Comparison of ENCODE assay signal across 27 cellular contexts in genomic region chr14:88500611-88501010, GRCh38.
"Had no signal": no experiment of that assay in that cellular context is flagged by ENCODE, and none has a peak within 500 bp of the region (broad histone marks: within the 10 kb centered on the region; RNA-seq: fewer than 3 reads in every experiment).

No MANE protein-coding gene starts in this region.

- H3K79me2 ChIP-seq: parathyroid adenoma had no signal

- H3K4me3 Mint-ChIP-seq: nephron; neural progenitor cell; stimulated activated effector memory CD8-positive, alpha-beta T cell treated with anti-CD3 and anti-CD28 coated beads, Interleukin-12 subunit alpha, Interleukin-12 subunit beta, amount 100 ng/mL, for 72 hours; stimulated activated naive B cell treated with anti-CD40 and anti-IgM and Interleukin-4, amounts not matched to agents 10 μg/mL and 1 μg/mL and 100 μg/mL, for 72 hours; stimulated activated naive CD8-positive, alpha-beta T cell treated with anti-CD3 and anti-CD28 coated beads, Interleukin-15, Interleukin-2, amounts not matched to agents 100 ng/mL and 50 ng/mL, for 24 hours had no signal

- ATAC-seq: psoas muscle; right cardiac atrium; right lobe of liver; stimulated activated effector memory CD8-positive, alpha-beta T cell treated with anti-CD3 and anti-CD28 coated beads, Interleukin-12 subunit alpha, Interleukin-12 subunit beta, amount 100 ng/mL, for 72 hours; stimulated activated naive B cell treated with anti-CD40 and anti-IgM and Interleukin-4, amounts not matched to agents 10 μg/mL and 1 μg/mL and 100 μg/mL, for 72 hours had no signal

- H3K4me1 Mint-ChIP-seq: nephron; stimulated activated effector memory CD8-positive, alpha-beta T cell treated with anti-CD3 and anti-CD28 coated beads, Interleukin-12 subunit alpha, Interleukin-12 subunit beta, amount 100 ng/mL, for 72 hours; stimulated activated naive B cell treated with anti-CD40 and anti-IgM and Interleukin-4, amounts not matched to agents 10 μg/mL and 1 μg/mL and 100 μg/mL, for 72 hours had no signal

- H3K4me1 ChIP-seq: neural progenitor cell, parathyroid adenoma, psoas muscle, right lobe of liver, sigmoid colon, stomach, thyroid gland, upper lobe of left lung, vagina had no signal

- H3K9ac ChIP-seq: neural progenitor cell, parathyroid adenoma had no signal

- H3K27me3 ChIP-seq: neural progenitor cell, ovary, right lobe of liver, sigmoid colon, stomach, thyroid gland, tibial nerve, upper lobe of left lung, vagina had no signal

- H3K36me3 Mint-ChIP-seq: stimulated activated effector memory CD8-positive, alpha-beta T cell treated with anti-CD3 and anti-CD28 coated beads, Interleukin-12 subunit alpha, Interleukin-12 subunit beta, amount 100 ng/mL, for 72 hours; stimulated activated naive B cell treated with anti-CD40 and anti-IgM and Interleukin-4, amounts not matched to agents 10 μg/mL and 1 μg/mL and 100 μg/mL, for 72 hours had no signal

- FAIRE-seq: small intestine, urothelium cell line had no signal

- H3K4me3 ChIP-seq: neural progenitor cell, ovary, psoas muscle, right lobe of liver, sigmoid colon, stomach, thoracic aorta, thyroid gland, tibial nerve, upper lobe of left lung, vagina had no signal

- H3K9me3 ChIP-seq: ovary, psoas muscle, right lobe of liver, sigmoid colon, stomach, thoracic aorta, thyroid gland, tibial nerve, upper lobe of left lung, vagina had no signal

- H3K36me3 ChIP-seq: neural progenitor cell, ovary had no signal

- DNase-seq: occipital lobe; ovary; posterior cingulate gyrus; psoas muscle; right cardiac atrium; right lobe of liver; sigmoid colon; small intestine; stimulated activated CD4-positive, alpha-beta T cell treated with anti-CD3 and anti-CD28 coated beads, Interleukin-15, amount 100 ng/mL, for 24 hours; stimulated activated CD4-positive, alpha-beta T cell treated with anti-CD3 and anti-CD28 coated beads, Interleukin-2, amount 100 ng/mL, for 24 hours; stimulated activated CD4-positive, alpha-beta T cell treated with anti-CD3 and anti-CD28 coated beads, Interleukin-2, amount 100 ng/mL, for 48 hours; stimulated activated CD4-positive, alpha-beta T cell treated with anti-CD3 and anti-CD28 coated beads, Interleukin-4, amount 100 ng/mL, for 24 hours; stimulated activated naive B cell treated with anti-CD40 and anti-IgM and Interleukin-4, amounts not matched to agents 10 μg/mL and 1 μg/mL and 100 μg/mL, for 72 hours; stimulated activated naive CD4-positive, alpha-beta T cell treated with Interleukin-2 at 50 U/mL for 16 hours; stomach; upper lobe of left lung had no signal

- H3K9me3 Mint-ChIP-seq: nephron; neural progenitor cell; stimulated activated effector memory CD8-positive, alpha-beta T cell treated with anti-CD3 and anti-CD28 coated beads, Interleukin-12 subunit alpha, Interleukin-12 subunit beta, amount 100 ng/mL, for 72 hours; stimulated activated naive B cell treated with anti-CD40 and anti-IgM and Interleukin-4, amounts not matched to agents 10 μg/mL and 1 μg/mL and 100 μg/mL, for 72 hours; stimulated activated naive CD8-positive, alpha-beta T cell treated with anti-CD3 and anti-CD28 coated beads, Interleukin-15, Interleukin-2, amounts not matched to agents 100 ng/mL and 50 ng/mL, for 24 hours had no signal

- H3K4me2 ChIP-seq: neural progenitor cell had no signal

- H3K27me3 Mint-ChIP-seq: progenitor cell of endocrine pancreas had no signal

- H2AFZ ChIP-seq: neural progenitor cell, parathyroid adenoma had no signal

- H3K27ac Mint-ChIP-seq: nephron; neural progenitor cell; progenitor cell of endocrine pancreas; stimulated activated effector memory CD8-positive, alpha-beta T cell treated with anti-CD3 and anti-CD28 coated beads, Interleukin-12 subunit alpha, Interleukin-12 subunit beta, amount 100 ng/mL, for 72 hours; stimulated activated naive B cell treated with anti-CD40 and anti-IgM and Interleukin-4, amounts not matched to agents 10 μg/mL and 1 μg/mL and 100 μg/mL, for 72 hours; stimulated activated naive CD8-positive, alpha-beta T cell treated with anti-CD3 and anti-CD28 coated beads, Interleukin-15, Interleukin-2, amounts not matched to agents 100 ng/mL and 50 ng/mL, for 24 hours had no signal

- H3K27ac ChIP-seq: neural progenitor cell, ovary, parathyroid adenoma, psoas muscle, right lobe of liver, sigmoid colon, stomach, thoracic aorta, tibial nerve, upper lobe of left lung, vagina had no signal
